Comparison of ENCODE assay signal across 8 cellular contexts in genomic region chr3:94063497-94064119, GRCh38. TPM values are rescaled to one million over a fixed set of nuclear protein-coding genes. Genes with fewer than 3 reads are reported as not detected.
A peak's percentile ranks its signal among the peaks of the same experiment; 100 is the strongest.
DNase-seq lines count a peak whose midpoint lies in the region; ATAC-seq, FAIRE-seq and TF ChIP-seq lines count a peak whose summit lies in the region.

No MANE protein-coding gene starts in this region.

- in situ Hi-C loops in astrocyte of the cerebellum (cut with HindIII; ENCODE audit: low sequenced_read_pairs) = no loop called here

- H3K4me3 ChIP-seq in AG04450 (ENCODE audit: low read depth, low read length) (peak overlapping the region; percentile 87), HUES48 (ENCODE audit: low read depth, low read length) (peak overlapping the region; percentile 98), astrocyte of the cerebellum (ENCODE audit: low read depth, low read length) (peak overlapping the region; percentile 58), lower lobe of right lung (peak overlapping the region; percentile 64), aorta (ENCODE audit: low read length in 2 of 2) (peak overlapping the region; percentile 60 to 92)

- CTCF ChIA-PET in AG04450 (lab: Charles Lee) = interaction anchor here (1.1 to 2.4 kb wide), 4 partner anchors 26 to 61 kb away, joined by 3 to 14 read pairs (median 9); no protein-coding TSS in a partner anchor

- POLR2A ChIA-PET in AG04450 (lab: Yijun Ruan, JAX) = interaction anchor here (0.5 to 1.8 kb wide), 4 partner anchors 14 to 90 kb away, joined by 3 to 10 read pairs (median 7); partner anchors contain the start of genes ARL13B and PROS1

- ATAC-seq in lower lobe of right lung (no peak), aorta (ENCODE audit: low FRiP score) (no peak), GM21786 (IDR thresholded peaks at IDR 0.05; ENCODE audit: unreplicated experiment) (no peak)

- H3K36me3 ChIP-seq in HUES48 (ENCODE audit: control insufficient read depth, insufficient read depth, low read length) (0 out of 2 replicates have a peak, but pooled peaks cover 5% of the 10 kb centered on the region), lower lobe of right lung (peaks cover 9% of the 10 kb centered on the region), aorta (ENCODE audit: control insufficient read depth in 1 of 2, insufficient read depth in 2 of 2, low read length in 1 of 2) (peaks cover 0 to 2% of the 10 kb centered on the region in 2 donors)

- TF ChIP-seq CTCF in AG04450 (IDR thresholded peaks at IDR 0.05; ENCODE audit: low read depth, low read length) (no peak), astrocyte of the cerebellum (IDR thresholded peaks at IDR 0.05; ENCODE audit: low read depth, low read length, missing control alignments) (no peak), lower lobe of right lung (IDR thresholded peaks at IDR 0.05) (no peak)

- 0 out of 2 replicates have a peak, but pooled peaks cover 3% of the 10 kb centered on the region for H3K4me1 ChIP-seq in HUES48 (ENCODE audit: control insufficient read depth, insufficient read depth, low read length)
- H3K4me1 ChIP-seq in lower lobe of right lung = peaks cover 33% of the 10 kb centered on the region
- H3K4me1 ChIP-seq in aorta (ENCODE audit: control insufficient read depth in 1 of 2, insufficient read depth in 2 of 2, low read length in 2 of 2) = peaks cover 0 to 3% of the 10 kb centered on the region in 2 donors

- intact Hi-C loops in lower lobe of right lung (cut with DNase I) = no loop called here
- intact Hi-C loops in aorta (cut with DNase I) = loop anchor here in 1 of 2 donors (5.0 to 10.0 kb wide), 2 partner anchors 81 to 149 kb away; partner anchors contain the start of gene ARL13B

- peak overlapping the region; percentile 99 for H3K27ac ChIP-seq in AG04450 (ENCODE audit: low read depth, low read length)
- H3K27ac ChIP-seq in HUES48 (ENCODE audit: low read depth, low read length) = peak overlapping the region; percentile 98
- peak overlapping the region; percentile 92 for H3K27ac ChIP-seq in lower lobe of right lung
- H3K27ac ChIP-seq in aorta (ENCODE audit: low read depth in 1 of 2, low read length in 2 of 2) = peak overlapping the region in 1 of 2 donors; percentile 32

- DNase-seq in AG04450 (ENCODE audit: low read depth, low spot score) (no peak), astrocyte of the cerebellum (ENCODE audit: low read depth) (no peak), lower lobe of right lung (no peak), aorta (no peak), RCC 7860 (ENCODE audit: low spot score) (no peak), occipital lobe (lab: John Stamatoyannopoulos, UW) (no peak)

- H3K9ac ChIP-seq in HUES48 (ENCODE audit: low read depth, low read length) = peak overlapping the region; percentile 98

- H3K27me3 ChIP-seq in AG04450 (ENCODE audit: control insufficient read depth, insufficient read depth, low read length) (no peaks in the 10 kb centered on the region), HUES48 (ENCODE audit: control insufficient read depth, insufficient read depth, low read length) (no peaks in the 10 kb centered on the region), lower lobe of right lung (ENCODE audit: low read depth) (no peaks in the 10 kb centered on the region), aorta (ENCODE audit: control insufficient read depth in 1 of 2, insufficient read depth in 2 of 2, low read length in 1 of 2) (no peaks in the 10 kb centered on the region)

- no peak for FAIRE-seq in RCC 7860 (lab: Jason Lieb, UNC)

- 52 to 57% methylated on average over 16 of the region's 16 CpGs for WGBS in aorta, 2 donors

- H3K9me3 ChIP-seq in AG04450 (ENCODE audit: control insufficient read depth, insufficient read depth, low read length) = no peaks in the 10 kb centered on the region
- no peaks in the 10 kb centered on the region for H3K9me3 ChIP-seq in HUES48 (ENCODE audit: control insufficient read depth, insufficient read depth, low read length)
- H3K9me3 ChIP-seq in lower lobe of right lung = no peaks in the 10 kb centered on the region
- H3K9me3 ChIP-seq in aorta (ENCODE audit: control insufficient read depth, low read length) = no peaks in the 10 kb centered on the region

RNA-seq across cellular contexts. Expression of gene NSUN3, which starts 0.7 kb away (rescaled TPM):
- polyA plus RNA-seq in AG04450 (2011; rRNA removed) (7.5 and 7.7 TPM in 2 replicates), aorta (10 to 100 TPM in 1 of 2 donors, 1 to 10 TPM in 1; 3.9 to 12.3 TPM)
- polyA minus RNA-seq in AG04450 (2011; rRNA and poly(A)+ RNA removed) = 10.3 and 12.8 TPM in 2 replicates
- total RNA-seq in lower lobe of right lung (18.0 TPM), aorta (10 to 100 TPM; 15.5 to 20.0 TPM), occipital lobe (43.0 TPM)

RNA-seq across cellular contexts. Expression of gene DHFR2, which starts 0.9 kb away (rescaled TPM):
- 3.4 and 4.0 TPM in 2 replicates for polyA plus RNA-seq in AG04450 (2011; rRNA removed)
- polyA minus RNA-seq in AG04450 (2011; rRNA and poly(A)+ RNA removed) = 2.4 and 2.6 TPM in 2 replicates
- 9.2 TPM for total RNA-seq in lower lobe of right lung
- 1 to 10 TPM; 4.5 to 7.1 TPM for total RNA-seq in aorta
- 1 to 10 TPM; 2.3 to 4.3 TPM for polyA plus RNA-seq in aorta
- 14.0 TPM for total RNA-seq in occipital lobe

RNA-seq across cellular contexts. Expression of gene STX19, which starts 35.2 kb away (rescaled TPM):
- polyA plus RNA-seq in AG04450 (2011; rRNA removed) (not detected in 2 replicates), aorta (1 to 10 TPM in 1 of 2 donors, not detected in 1; 7.1 TPM)
- polyA minus RNA-seq in AG04450 (2011; rRNA and poly(A)+ RNA removed) = not detected in 2 replicates
- total RNA-seq in lower lobe of right lung (3.8 TPM), aorta (under 1 TPM in 1 of 2 donors, not detected in 1; 0.54 TPM), occipital lobe (not detected)
